7 cellular contexts compared by ENCODE assay signal in the genomic region with DNA sequence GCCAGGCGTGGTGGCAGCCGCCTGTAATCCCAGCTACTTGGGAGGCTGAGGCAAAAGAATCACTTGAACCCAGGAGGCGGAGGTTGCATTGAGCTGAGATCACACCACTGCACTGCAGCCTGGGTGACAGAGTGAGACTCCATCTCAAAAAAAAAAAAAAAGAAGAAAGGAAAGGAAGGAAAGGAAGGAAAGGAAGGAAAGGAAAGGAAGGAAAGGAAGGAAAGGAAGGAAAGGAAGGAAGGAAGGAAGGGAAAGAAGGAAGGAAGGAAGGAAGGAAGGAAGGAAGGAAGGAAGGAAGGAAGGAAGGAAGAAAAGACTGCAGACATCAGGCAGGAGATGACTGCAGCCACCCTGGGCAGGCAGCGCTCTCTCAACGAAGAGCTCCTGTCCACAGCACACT. TPM values are rescaled to one million over a fixed set of nuclear protein-coding genes. Genes with fewer than 3 reads are reported as not detected.
"Had no signal": no experiment of that assay in that cellular context is flagged by ENCODE, and none has a peak within 500 bp of the region (broad histone marks: within the 10 kb centered on the region; RNA-seq: fewer than 3 reads in every experiment).

No MANE protein-coding gene starts in this region.

RNA-seq across cellular contexts. Expression of gene CERS1, which starts 6.6 kb away (rescaled TPM):
- total RNA-seq: activated naive CD4-positive, alpha-beta T cell treated with anti-CD3 and anti-CD28 coated beads for 36 hours; activated naive CD8-positive, alpha-beta T cell treated with anti-CD3 and anti-CD28 coated beads, Interleukin-2, amount 10 ng/mL, durations not matched to agents 7 days and 5 days; activated T-cell treated with anti-CD3 and anti-CD28 coated beads, Interleukin-2, amount 50 U/mL, for 72 hours; activated T-helper 1 cell treated with anti-CD3 and anti-CD28 coated beads, Interleukin-12 subunit alpha, Interleukin-12 subunit beta, Interleukin-2, Interleukin-4 antibody, amounts not matched to agents 30 ng/mL and 10 ng/mL and 1 ng/mL, durations not matched to agents 14 hours and 24 hours and 36 hours; activated T-helper 17 cell treated with anti-CD3 and anti-CD28 coated beads, Interleukin-2, amount 50 U/mL, for 72 hours; ascending aorta had no signal

RNA-seq across cellular contexts. Expression of gene HOMER3, which starts 38.5 kb away (rescaled TPM):
- total RNA-seq: activated naive CD4-positive, alpha-beta T cell treated with anti-CD3 and anti-CD28 coated beads for 36 hours; activated naive CD8-positive, alpha-beta T cell treated with anti-CD3 and anti-CD28 coated beads for 36 hours had no signal
